Comparison of ENCODE assay signal across 13 cellular contexts in genomic region chr19:40826699-40827385, GRCh38. TPM values are rescaled to one million over a fixed set of nuclear protein-coding genes. Genes with fewer than 3 reads are reported as not detected.
DNase-seq lines count a peak whose midpoint lies in the region; ATAC-seq, FAIRE-seq and TF ChIP-seq lines count a peak whose summit lies in the region.
"Not testable (repeated sequence)": the region's sequence is repeated elsewhere in the genome, so short reads cannot be mapped to it uniquely, and the experiment has no call there.
"Had no signal": no experiment of that assay in that cellular context is flagged by ENCODE, and none has a peak within 500 bp of the region (broad histone marks: within the 10 kb centered on the region; RNA-seq: fewer than 3 reads in every experiment).

No MANE protein-coding gene starts in this region.

- H3K4me1 ChIP-seq in A549 (peaks cover 19% of the 10 kb centered on the region), mucosa of descending colon (ENCODE audit: low read depth) (peaks cover 13% of the 10 kb centered on the region)

- POLR2A ChIA-PET in A549 (lab: Yijun Ruan, JAX), result not testable (repeated sequence)

- not testable (repeated sequence) for TF ChIP-seq POLR2A in A549 (IDR thresholded peaks at IDR 0.05; ENCODE audit: low read length)

- peaks cover 24% of the 10 kb centered on the region for H3K4me1 Mint-ChIP-seq in activated naive CD4-positive, alpha-beta T cell treated with anti-CD3 and anti-CD28 coated beads, Interleukin-2, amount 50 U/mL, for 24 hours
- H3K4me1 Mint-ChIP-seq in effector memory CD8-positive, alpha-beta T cell (ENCODE audit: low read depth in 2 of 2), result peaks cover 30 to 40% of the 10 kb centered on the region in 2 donors

- TF ChIP-seq CTCF in A549 (IDR thresholded peaks at IDR 0.05); mucosa of descending colon (IDR thresholded peaks at IDR 0.05): not testable (repeated sequence)

- CTCF ChIA-PET in A549 (lab: Yijun Ruan, JAX), result interaction anchor here (1.0 to 2.5 kb wide), 2 partner anchors 164 to 181 kb away, joined by 3 to 12 read pairs; no protein-coding TSS in a partner anchor

- not testable (repeated sequence) for H3K4me2 ChIP-seq in A549

- not testable (repeated sequence) for H3K36me3 ChIP-seq in mucosa of descending colon (ENCODE audit: low read depth)

- TF ChIP-seq EP300 in A549 (IDR thresholded peaks at IDR 0.05), result not testable (repeated sequence)

- H3K4me3 ChIP-seq in A549, mucosa of descending colon: not testable (repeated sequence)

- WGBS in A549 (ENCODE audit: missing lambda C conversion rate), result 92% methylated on average over 29 of the region's 29 CpGs

- FAIRE-seq in A549 (lab: Jason Lieb, UNC), result peak; percentile 98
- FAIRE-seq in HTR-8/SVneo (lab: Jason Lieb, UNC), result peak; percentile 98

- ATAC-seq in A549, result not testable (repeated sequence)
- ATAC-seq in effector memory CD8-positive, alpha-beta T cell (replicated peaks), result peak; percentile 92
- ATAC-seq in mucosa of descending colon, result peak; percentile 32

- not testable (repeated sequence) for H3K27me3 Mint-ChIP-seq in activated naive CD4-positive, alpha-beta T cell treated with anti-CD3 and anti-CD28 coated beads, Interleukin-2, amount 50 U/mL, for 24 hours; effector memory CD8-positive, alpha-beta T cell

- H3K27ac Mint-ChIP-seq in activated naive CD4-positive, alpha-beta T cell treated with anti-CD3 and anti-CD28 coated beads, Interleukin-2, amount 50 U/mL, for 24 hours, result peak overlapping the region; percentile 84
- H3K27ac Mint-ChIP-seq in effector memory CD8-positive, alpha-beta T cell, result peak overlapping the region; percentile 93 to 95

- not testable (repeated sequence) for H3K9me3 ChIP-seq in A549, mucosa of descending colon

- not testable (repeated sequence) for H3K27ac ChIP-seq in A549

- intact Hi-C loops in mucosa of descending colon (cut with DNase I, micrococcal nuclease), result not testable (repeated sequence)

- TF ChIP-seq RAD21 in A549 (conservative IDR thresholded peaks at IDR 0.05 in 1 of 2, IDR thresholded peaks at IDR 0.05 in 1 of 2), result not testable (repeated sequence)

- peaks cover 12% of the 10 kb centered on the region for H3K36me3 Mint-ChIP-seq in activated naive CD4-positive, alpha-beta T cell treated with anti-CD3 and anti-CD28 coated beads, Interleukin-2, amount 50 U/mL, for 24 hours
- H3K36me3 Mint-ChIP-seq in effector memory CD8-positive, alpha-beta T cell (ENCODE audit: insufficient read depth), result peaks cover 12% of the 10 kb centered on the region

- H3K9me3 Mint-ChIP-seq in activated naive CD4-positive, alpha-beta T cell treated with anti-CD3 and anti-CD28 coated beads, Interleukin-2, amount 50 U/mL, for 24 hours; effector memory CD8-positive, alpha-beta T cell: not testable (repeated sequence)

- peak overlapping the region; percentile 39 for H3K4me3 Mint-ChIP-seq in activated naive CD4-positive, alpha-beta T cell treated with anti-CD3 and anti-CD28 coated beads, Interleukin-2, amount 50 U/mL, for 24 hours
- H3K4me3 Mint-ChIP-seq in effector memory CD8-positive, alpha-beta T cell, result peak overlapping the region; percentile 54 to 56

- DNase-seq in A549 (ENCODE audit: low read depth in 1 of 2, low spot score in 1 of 2); HTR-8/SVneo (ENCODE audit: insufficient read length, low spot score); mucosa of descending colon: not testable (repeated sequence)
- peak in 3 of 5 experiments; percentile 54 to 98 (median 83) for DNase-seq in T-helper 2 cell
- DNase-seq in activated CD8-positive, alpha-beta memory T cell treated with anti-CD3 and anti-CD28 coated beads, Interleukin-2, amount 50 U/mL, for 48 hours, result peak; percentile 58
- DNase-seq in effector memory CD8-positive, alpha-beta T cell, result peak; percentile 71 to 75 (median 72)
- peak; percentile 39 to 46 for DNase-seq in stimulated activated CD8-positive, alpha-beta memory T cell treated with anti-CD3 and anti-CD28 coated beads, Interleukin-2, amount 100 ng/mL, for 1 hour (ENCODE audit: low read depth in 2 of 2)

RNA-seq across cellular contexts. Expression of gene CYP2A6, which starts 23.4 kb away (rescaled TPM):
- polyA plus RNA-seq in A549 (2011; rRNA removed) (not detected in 2 replicates), A549 (2017; fragmentation: RNase III; extraction: RNeasy Plus Mini Kit Qiagen cat#74134 plus additional on column Dnase treatment) (not detected in 3 replicates)
- 0.03 TPM in 1 of 2 replicates, not detected in the other for polyA plus RNA-seq in A549 (2012; cell fraction: cytosol; rRNA removed)
- 0.05 TPM in 1 of 2 replicates, not detected in the other for polyA plus RNA-seq in A549 (2012; cell fraction: nucleus; rRNA removed)
- polyA minus RNA-seq in A549 (2011; rRNA and poly(A)+ RNA removed), result not detected in 2 replicates
- total RNA-seq in mucosa of descending colon, result under 1 TPM in 1 of 3 donors, not detected in 2; 0.61 TPM
- total RNA-seq: dermis microvascular lymphatic vessel endothelial cell, esophagus squamous epithelium, occipital lobe, urinary bladder had no signal

RNA-seq across cellular contexts. Expression of gene EGLN2, which starts 27.9 kb away (rescaled TPM):
- polyA plus RNA-seq in A549 (2011; rRNA removed) (34.7 and 45.5 TPM in 2 replicates), A549 (2017; fragmentation: RNase III; extraction: RNeasy Plus Mini Kit Qiagen cat#74134 plus additional on column Dnase treatment) (79.2 to 81.4 TPM (median 80.3 TPM) in 3 replicates)
- polyA plus RNA-seq in A549 (2012; cell fraction: cytosol; rRNA removed), result 107 and 141 TPM in 2 replicates
- 199 and 212 TPM in 2 replicates for polyA plus RNA-seq in A549 (2012; cell fraction: nucleus; rRNA removed)
- polyA minus RNA-seq in A549 (2011; rRNA and poly(A)+ RNA removed), result 72.7 and 78.7 TPM in 2 replicates
- total RNA-seq in mucosa of descending colon, result 100 to 1,000 TPM in 1 of 3 donors, 10 to 100 TPM in 2; 84.5 to 126 (median 93.2) TPM

RNA-seq across cellular contexts. Expression of gene RAB4B, which starts 48.8 kb away (rescaled TPM):
- polyA plus RNA-seq in A549 (2011; rRNA removed), result 20.7 and 25.0 TPM in 2 replicates
- polyA plus RNA-seq in A549 (2012; cell fraction: cytosol; rRNA removed), result 30.0 and 35.6 TPM in 2 replicates
- polyA plus RNA-seq in A549 (2012; cell fraction: nucleus; rRNA removed), result 39.3 and 46.0 TPM in 2 replicates
- polyA plus RNA-seq in A549 (2017; fragmentation: RNase III; extraction: RNeasy Plus Mini Kit Qiagen cat#74134 plus additional on column Dnase treatment), result 17.1 to 23.3 TPM (median 22.9 TPM) in 3 replicates
- polyA minus RNA-seq in A549 (2011; rRNA and poly(A)+ RNA removed), result 6.9 and 13.6 TPM in 2 replicates
- 10 to 100 TPM; 46.9 to 68.1 (median 61.0) TPM for total RNA-seq in mucosa of descending colon

RNA-seq across cellular contexts. Expression of gene MIA, which starts 51.5 kb away (rescaled TPM):
- not detected in 2 replicates for polyA plus RNA-seq in A549 (2011; rRNA removed)
- not detected in 2 replicates for polyA plus RNA-seq in A549 (2012; cell fraction: cytosol; rRNA removed)
- polyA plus RNA-seq in A549 (2012; cell fraction: nucleus; rRNA removed), result 0.48 and 2.0 TPM in 2 replicates
- not detected in 3 replicates for polyA plus RNA-seq in A549 (2017; fragmentation: RNase III; extraction: RNeasy Plus Mini Kit Qiagen cat#74134 plus additional on column Dnase treatment)
- 1.8 TPM in 1 of 2 replicates, not detected in the other for polyA minus RNA-seq in A549 (2011; rRNA and poly(A)+ RNA removed)
- 1 to 10 TPM; 1.4 to 8.6 (median 2.5) TPM for total RNA-seq in mucosa of descending colon
- total RNA-seq: dermis microvascular lymphatic vessel endothelial cell, occipital lobe, Right ventricle myocardium superior had no signal

RNA-seq across cellular contexts. Expression of gene CYP2A7, which starts 55.2 kb away (rescaled TPM):
- polyA plus RNA-seq in A549 (2011; rRNA removed) (not detected in 2 replicates), A549 (2017; fragmentation: RNase III; extraction: RNeasy Plus Mini Kit Qiagen cat#74134 plus additional on column Dnase treatment) (not detected in 3 replicates)
- not detected in 2 replicates for polyA plus RNA-seq in A549 (2012; cell fraction: cytosol; rRNA removed)
- polyA plus RNA-seq in A549 (2012; cell fraction: nucleus; rRNA removed), result not detected in 2 replicates
- not detected in 2 replicates for polyA minus RNA-seq in A549 (2011; rRNA and poly(A)+ RNA removed)
- not detected for total RNA-seq in mucosa of descending colon
- total RNA-seq: dermis microvascular lymphatic vessel endothelial cell, esophagus squamous epithelium, Right ventricle myocardium superior, urinary bladder had no signal
